Comparison of ENCODE assay signal across 8 cellular contexts in genomic region chr7:48088559-48089414, GRCh38. TPM values are rescaled to one million over a fixed set of nuclear protein-coding genes. Genes with fewer than 3 reads are reported as not detected.
A peak's percentile ranks its signal among the peaks of the same experiment; 100 is the strongest.
DNase-seq lines count a peak whose midpoint lies in the region; ATAC-seq and TF ChIP-seq lines count a peak whose summit lies in the region.

Gene UPP1 (plus strand): TSS chr7:48089265. CDS start chr7:48094784, 5,519 bp downstream.

- DNase-seq in GM03348 (ENCODE audit: low spot score) (peak; percentile 96), HAP-1 (ENCODE audit: low spot score in 2 of 2) (peak; percentile 88 to 96), MM.1S (peak; percentile 98), T follicular helper cell (ENCODE audit: low read depth) (peak; percentile 79), adipocyte (ENCODE audit: low read depth) (peak; percentile 90), cardiac septum (ENCODE audit: low spot score) (peak; percentile 97), posterior vena cava (ENCODE audit: low spot score) (peak; percentile 98), upper lobe of right lung (peak; percentile 98)

- H3K9me3 ChIP-seq in HAP-1 (peaks cover 3% of the 10 kb centered on the region; the same call in 1 of the 2 replicates), MM.1S (replicated peaks; ENCODE audit: insufficient read depth, low read length) (no peaks in the 10 kb centered on the region), adipocyte (ENCODE audit: control insufficient read depth, low read length) (no peaks in the 10 kb centered on the region), upper lobe of right lung (no peaks in the 10 kb centered on the region)

- intact Hi-C loops in cardiac septum (cut with DNase I) = loop anchor here (5.0 kb wide), 2 partner anchors 51 to 96 kb away; partner anchors contain the start of gene C7orf57
- intact Hi-C loops in posterior vena cava (cut with DNase I) = no loop called here
- intact Hi-C loops in upper lobe of right lung (cut with DNase I) = no loop called here

- peaks cover 18% of the 10 kb centered on the region for H3K4me1 ChIP-seq in HAP-1
- peaks cover 36% of the 10 kb centered on the region for H3K4me1 ChIP-seq in MM.1S (ENCODE audit: low read length)
- peaks cover 58% of the 10 kb centered on the region for H3K4me1 ChIP-seq in adipocyte (ENCODE audit: control insufficient read depth, insufficient read depth, low read length)
- peaks cover 48% of the 10 kb centered on the region for H3K4me1 ChIP-seq in upper lobe of right lung

- peak; percentile 91 for ATAC-seq in upper lobe of right lung

- peak within 1 kb of the TSS; percentile 99 for H3K27ac ChIP-seq in MM.1S (ENCODE audit: low read length)
- peak within 1 kb of the TSS; percentile 92 for H3K27ac ChIP-seq in upper lobe of right lung

- H3K9ac ChIP-seq in MM.1S (ENCODE audit: low read length) (peak within 1 kb of the TSS; percentile 88), adipocyte (ENCODE audit: low read length) (peak within 1 kb of the TSS; percentile 85)

- no peaks in the 10 kb centered on the region for H3K9me2 ChIP-seq in MM.1S (replicated peaks; ENCODE audit: insufficient read depth, low read length)

- peaks cover 36% of the 10 kb centered on the region for H3F3A ChIP-seq in MM.1S (ENCODE audit: insufficient read depth, low read length)

- in situ Hi-C loops in HAP-1 (cut with MboI; ENCODE audit: low sequenced_read_pairs) = loop anchor here (25.0 kb wide), 1 partner anchor 101 kb away; the partner anchor contains the start of gene HUS1

- no peaks in the 10 kb centered on the region for H3K27me3 ChIP-seq in HAP-1 (ENCODE audit: low read depth)
- no peaks in the 10 kb centered on the region for H3K27me3 ChIP-seq in MM.1S (replicated peaks; ENCODE audit: insufficient read depth, low read length)
- H3K27me3 ChIP-seq in adipocyte (replicated peaks; ENCODE audit: control insufficient read depth, insufficient read depth, low read length) = no peaks in the 10 kb centered on the region
- H3K27me3 ChIP-seq in upper lobe of right lung = no peaks in the 10 kb centered on the region

- H3K4me3 ChIP-seq in HAP-1 (peak within 1 kb of the TSS; percentile 64), MM.1S (ENCODE audit: low read length) (peak within 1 kb of the TSS; percentile 89), adipocyte (ENCODE audit: low read length) (peak within 1 kb of the TSS; percentile 86), upper lobe of right lung (peak within 1 kb of the TSS; percentile 85)

- H2AFZ ChIP-seq in MM.1S (ENCODE audit: low read length) = peak within 1 kb of the TSS; percentile 89

- H4K20me1 ChIP-seq in MM.1S (ENCODE audit: insufficient read depth, low read length) = no peaks in the 10 kb centered on the region

- peaks cover 10% of the 10 kb centered on the region for H3K79me2 ChIP-seq in MM.1S (ENCODE audit: low read length)

- no peak for TF ChIP-seq CTCF in MM.1S (IDR thresholded peaks at IDR 0.05; ENCODE audit: low read length)
- TF ChIP-seq CTCF in upper lobe of right lung (IDR thresholded peaks at IDR 0.05) = no peak

- peak within 1 kb of the TSS; percentile 93 for H3K4me2 ChIP-seq in MM.1S (ENCODE audit: low read depth, low read length)

- peaks cover 4% of the 10 kb centered on the region for H3K36me3 ChIP-seq in HAP-1 (replicated peaks)
- H3K36me3 ChIP-seq in MM.1S (replicated peaks; ENCODE audit: insufficient read depth, low read length) = no peaks in the 10 kb centered on the region
- no peaks in the 10 kb centered on the region for H3K36me3 ChIP-seq in adipocyte (ENCODE audit: control insufficient read depth, insufficient read depth, low read length, severe bottlenecking)
- H3K36me3 ChIP-seq in upper lobe of right lung = peaks cover 15% of the 10 kb centered on the region

RNA-seq across cellular contexts. Expression of gene UPP1, which starts in this region (rescaled TPM):
- 27.9 TPM for total RNA-seq in cardiac septum
- total RNA-seq in posterior vena cava = 10 to 100 TPM; 25.5 to 25.9 TPM
- 68.9 TPM for total RNA-seq in upper lobe of right lung

Comparison
In these comparisons a context has a peak if more than half of its experiments do, and no peak if none do; other contexts are left out.
1. Peak in every context shown above with its lines: DNase-seq, ATAC-seq, H3K4me3 ChIP-seq and H3K27ac ChIP-seq.